In the genomic region with DNA sequence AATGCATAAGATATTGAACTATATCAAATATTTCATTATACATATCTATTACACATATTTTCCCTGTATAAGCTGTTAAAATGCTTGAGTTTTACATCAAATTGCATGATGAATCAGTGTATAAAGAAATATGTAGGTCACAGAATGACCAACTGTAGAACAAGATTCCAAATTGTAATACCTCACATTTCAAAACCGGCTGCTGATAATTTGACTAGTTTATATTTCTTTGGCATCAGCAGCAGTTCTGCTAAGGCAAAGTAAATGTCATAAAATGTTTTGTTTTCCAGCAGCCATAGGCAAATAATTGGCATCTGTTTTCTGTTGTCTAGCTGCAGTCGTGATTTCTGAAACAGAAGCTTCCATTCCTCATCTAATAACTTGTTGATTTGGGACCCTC, we compare ENCODE assay signal across 17 cellular contexts.
DNase-seq lines count a peak whose midpoint lies in the region; TF ChIP-seq lines count a peak whose summit lies in the region.
"Had no signal": no experiment of that assay in that cellular context is flagged by ENCODE, and none has a peak within 500 bp of the region (broad histone marks: within the 10 kb centered on the region; RNA-seq: fewer than 3 reads in every experiment).

No MANE protein-coding gene starts in this region.

- intact Hi-C loops in testis (cut with DNase I; ENCODE audit: low total_unique reads), result no loop called here

- no peaks in the 10 kb centered on the region for H3K36me3 ChIP-seq in testis (ENCODE audit: low read depth, missing control alignments)

- no peaks in the 10 kb centered on the region for H3K36me3 Mint-ChIP-seq in neural crest cell (ENCODE audit: low read depth)
- H3K36me3 Mint-ChIP-seq in activated naive CD4-positive, alpha-beta T cell treated with anti-CD3 and anti-CD28 coated beads, Interleukin-2, amount 10 ng/mL, durations not matched to agents 7 days and 5 days, result no peaks in the 10 kb centered on the region
- H3K36me3 Mint-ChIP-seq: CD8-positive, alpha-beta memory T cell; IgD-negative memory B cell had no signal

- H3K27ac ChIP-seq in testis, result no peak overlapping the region
- H3K27ac ChIP-seq: C4-2B had no signal

- H3K9me3 ChIP-seq in testis, result no peaks in the 10 kb centered on the region

- DNase-seq in G401 (ENCODE audit: low spot score) (peak; percentile 41), LNCaP clone FGC (ENCODE audit: low read depth) (peak; percentile 26), choroid plexus epithelial cell (ENCODE audit: low read depth) (peak; percentile 19), neural crest cell (ENCODE audit: low read depth, low spot score) (no peak), NOMO-1 (lab: John Stamatoyannopoulos, UW; ENCODE audit: unreplicated experiment in 2 of 2) (no peak), testis (no peak)
- no peak for DNase-seq in activated naive CD4-positive, alpha-beta T cell treated with anti-CD3 and anti-CD28 coated beads, Interleukin-2, amount 10 ng/mL, durations not matched to agents 7 days and 5 days
- DNase-seq: Calu3; CD8-positive, alpha-beta memory T cell; DMS153; NCI-H1694 treated with DMSO at 0.1 percent for 48 hours; NCI-H2227 treated with DMSO at 0.1 percent for 48 hours; NCI-H510A; NCI-H774; NK-92 treated with Interleukin-12 subunit alpha and Interleukin-12 subunit beta, amount 100 ng/mL, for 24 hours had no signal

- 40 to 47% methylated on average over 2 of the region's 2 CpGs for WGBS in testis, 2 donors

- no peaks in the 10 kb centered on the region for H3K27me3 Mint-ChIP-seq in neural crest cell (ENCODE audit: low read depth)
- no peaks in the 10 kb centered on the region for H3K27me3 Mint-ChIP-seq in activated naive CD4-positive, alpha-beta T cell treated with anti-CD3 and anti-CD28 coated beads, Interleukin-2, amount 10 ng/mL, durations not matched to agents 7 days and 5 days
- H3K27me3 Mint-ChIP-seq: IgD-negative memory B cell had no signal

- CTCF ChIA-PET in activated naive CD4-positive, alpha-beta T cell treated with anti-CD3 and anti-CD28 coated beads, Interleukin-2, amount 10 ng/mL, durations not matched to agents 7 days and 5 days (lab: Charles Lee), result no interaction called here

- H3K27ac Mint-ChIP-seq in neural crest cell (ENCODE audit: unreplicated experiment), result peak overlapping the region; percentile 83
- no peak overlapping the region for H3K27ac Mint-ChIP-seq in activated naive CD4-positive, alpha-beta T cell treated with anti-CD3 and anti-CD28 coated beads, Interleukin-2, amount 10 ng/mL, durations not matched to agents 7 days and 5 days
- H3K27ac Mint-ChIP-seq: CD8-positive, alpha-beta memory T cell; IgD-negative memory B cell had no signal

- in situ Hi-C loops in G401 (cut with HindIII; ENCODE audit: low sequenced_read_pairs), result no loop called here

- H3K4me1 ChIP-seq in testis, result no peaks in the 10 kb centered on the region

- TF ChIP-seq CTCF in LNCaP clone FGC (IDR thresholded peaks at IDR 0.05; ENCODE audit: control insufficient read depth, extremely low read depth, insufficient read depth), result no peak
- TF ChIP-seq CTCF in choroid plexus epithelial cell (conservative IDR thresholded peaks at IDR 0.05; ENCODE audit: low read depth, low read length), result no peak
- no peak for TF ChIP-seq CTCF in neural crest cell (conservative IDR thresholded peaks at IDR 0.05)
- no peak for TF ChIP-seq CTCF in testis (IDR thresholded peaks at IDR 0.05)

- no peak for TF ChIP-seq POLR2A in testis (IDR thresholded peaks at IDR 0.05)

- H3K27me3 ChIP-seq in testis, result no peaks in the 10 kb centered on the region

- H3K4me3 ChIP-seq in LNCaP clone FGC (ENCODE audit: low read depth, low read length) (no peak overlapping the region), choroid plexus epithelial cell (ENCODE audit: low read depth, low read length) (no peak overlapping the region), testis (no peak overlapping the region)

- peaks cover 10% of the 10 kb centered on the region for H3K4me1 Mint-ChIP-seq in neural crest cell
- H3K4me1 Mint-ChIP-seq in activated naive CD4-positive, alpha-beta T cell treated with anti-CD3 and anti-CD28 coated beads, Interleukin-2, amount 10 ng/mL, durations not matched to agents 7 days and 5 days, result no peaks in the 10 kb centered on the region
- H3K4me1 Mint-ChIP-seq: CD8-positive, alpha-beta memory T cell; IgD-negative memory B cell had no signal

- no peak overlapping the region for H3K4me3 Mint-ChIP-seq in neural crest cell
- H3K4me3 Mint-ChIP-seq in activated naive CD4-positive, alpha-beta T cell treated with anti-CD3 and anti-CD28 coated beads, Interleukin-2, amount 10 ng/mL, durations not matched to agents 7 days and 5 days, result no peak overlapping the region
- H3K4me3 Mint-ChIP-seq: CD8-positive, alpha-beta memory T cell; IgD-negative memory B cell had no signal

- peaks cover 5% of the 10 kb centered on the region for H3K9me3 Mint-ChIP-seq in neural crest cell
- H3K9me3 Mint-ChIP-seq in activated naive CD4-positive, alpha-beta T cell treated with anti-CD3 and anti-CD28 coated beads, Interleukin-2, amount 10 ng/mL, durations not matched to agents 7 days and 5 days, result no peaks in the 10 kb centered on the region

Comparison
In these comparisons a context has a peak if more than half of its experiments do, and no peak if none do; other contexts are left out.
1. DNase-seq: peak in G401 (single experiment), LNCaP clone FGC (single experiment) and choroid plexus epithelial cell (single experiment); none in neural crest cell (single experiment), NOMO-1 (0 of 2), testis (single experiment) and activated naive CD4-positive, alpha-beta T cell treated with anti-CD3 and anti-CD28 coated beads, Interleukin-2, amount 10 ng/mL, durations not matched to agents 7 days and 5 days (single experiment).